In the genomic region with DNA sequence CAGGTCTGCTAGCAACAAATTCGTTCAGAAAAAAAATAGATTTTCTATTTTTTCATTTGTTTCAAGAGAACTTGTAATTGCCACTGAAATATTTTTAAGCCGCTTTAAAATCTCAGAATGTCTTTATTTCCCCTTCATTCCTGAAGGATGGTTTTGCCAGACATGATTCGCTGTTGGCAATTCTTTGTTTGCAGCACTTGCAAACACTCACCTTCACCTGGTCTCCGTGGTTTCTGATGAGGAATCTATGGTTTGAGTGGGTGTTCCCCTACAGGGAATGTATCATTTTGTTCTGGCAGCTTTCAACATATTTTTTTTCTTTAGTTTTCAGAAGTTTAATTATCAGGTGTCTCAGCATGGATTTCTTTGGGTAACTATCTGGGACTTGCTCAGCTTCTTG, we compare ENCODE assay signal across 23 cellular contexts. TPM values are rescaled to one million over a fixed set of nuclear protein-coding genes. Genes with fewer than 3 reads are reported as not detected.
DNase-seq lines count a peak whose midpoint lies in the region; ATAC-seq, FAIRE-seq and TF ChIP-seq lines count a peak whose summit lies in the region.
"Had no signal": no experiment of that assay in that cellular context is flagged by ENCODE, and none has a peak within 500 bp of the region (broad histone marks: within the 10 kb centered on the region; RNA-seq: fewer than 3 reads in every experiment).

No MANE protein-coding gene starts in this region.

- no peak overlapping the region for H3K27ac ChIP-seq in PC-3 (ENCODE audit: low read length)
- H3K27ac ChIP-seq: BLaER1 treated with 17β-estradiol and CSF1 and Interleukin-3, amounts not matched to agents 10 nM and 100 nM; C4-2B had no signal

- no peak for ATAC-seq in PC-3
- no peak for ATAC-seq in GM21367 (IDR thresholded peaks at IDR 0.05; ENCODE audit: unreplicated experiment)
- ATAC-seq: CD8-positive, alpha-beta T cell had no signal

- H3K36me3 ChIP-seq in PC-3 (ENCODE audit: low read depth, low read length) (no peaks in the 10 kb centered on the region), bronchial epithelial cell (ENCODE audit: control insufficient read depth, insufficient read depth, low read length) (no peaks in the 10 kb centered on the region)
- H3K36me3 ChIP-seq: BLaER1 treated with 17β-estradiol and CSF1 and Interleukin-3, amounts not matched to agents 10 nM and 100 nM had no signal

- no peaks in the 10 kb centered on the region for H3K9me3 ChIP-seq in PC-3 (ENCODE audit: low read length)
- H3K9me3 ChIP-seq: BLaER1 treated with 17β-estradiol and CSF1 and Interleukin-3, amounts not matched to agents 10 nM and 100 nM; Caco-2 had no signal

- no TSS peak for BruUV-seq in PC-3 (replicated peaks; lab: Mats Ljungman, UMichigan)

- intact Hi-C loops in PC-3 (cut with micrococcal nuclease), result loop anchor here (2.0 kb wide), 1 partner anchor 49 kb away; no protein-coding TSS in a partner anchor

- no peak overlapping the region for H3K4me2 ChIP-seq in PC-3 (ENCODE audit: low read length)
- H3K4me2 ChIP-seq: BLaER1 treated with 17β-estradiol and CSF1 and Interleukin-3, amounts not matched to agents 10 nM and 100 nM had no signal

- POLR2A ChIA-PET in PC-3 (lab: Charles Lee; ENCODE audit: unreplicated experiment), result no interaction called here

- FAIRE-seq in bronchial epithelial cell (lab: Jason Lieb, UNC), result no peak
- FAIRE-seq: A204.1, D721Med, G401.6, GM12891, GM19239 had no signal

- CTCF ChIA-PET in PC-3 (lab: Charles Lee), result interaction anchor here (0.7 kb wide), 1 partner anchor 25 kb away, joined by 4 read pairs; no protein-coding TSS in a partner anchor

- no peaks in the 10 kb centered on the region for H3K79me2 ChIP-seq in PC-3 (ENCODE audit: low read length)

- H3K4me3 ChIP-seq in PC-3 (ENCODE audit: low read length) (no peak overlapping the region), bronchial epithelial cell (ENCODE audit: low read depth, low read length) (no peak overlapping the region)
- H3K4me3 ChIP-seq: BLaER1 treated with 17β-estradiol and CSF1 and Interleukin-3, amounts not matched to agents 10 nM and 100 nM had no signal

- TF ChIP-seq CTCF in PC-3 (conservative IDR thresholded peaks at IDR 0.05; ENCODE audit: low read depth, low read length) (no peak), bronchial epithelial cell (IDR thresholded peaks at IDR 0.05; ENCODE audit: insufficient read depth, low read length, severe bottlenecking) (no peak)

- DNase-seq in PC-3 (peak; percentile 28), bronchial epithelial cell (ENCODE audit: low read depth) (peak; percentile 32), iPS-NIHi7 (ENCODE audit: extremely low spot score) (peak; percentile 4), putamen (ENCODE audit: low spot score) (peak; percentile 44), NCI-H774 (lab: John Stamatoyannopoulos, UW) (no peak), AG20443 (ENCODE audit: low spot score) (no peak)
- DNase-seq: 8988T; ACHN; AML-193; Caco-2; Calu3; CD4-positive, alpha-beta T cell; CD8-positive, alpha-beta T cell; DMS79 treated with DMSO at 0.1 percent for 48 hours; GF-D8 had no signal

- H2AFZ ChIP-seq in PC-3 (ENCODE audit: low read length), result no peak overlapping the region

- H3K9me2 ChIP-seq in PC-3 (replicated peaks; ENCODE audit: low read length), result no peaks in the 10 kb centered on the region

- no peaks in the 10 kb centered on the region for H3K4me1 ChIP-seq in PC-3 (ENCODE audit: insufficient read depth, low read length)
- H3K4me1 ChIP-seq: BLaER1 treated with 17β-estradiol and CSF1 and Interleukin-3, amounts not matched to agents 10 nM and 100 nM; Caco-2 had no signal

- no peaks in the 10 kb centered on the region for H4K20me1 ChIP-seq in PC-3 (ENCODE audit: low read length)
- H4K20me1 ChIP-seq: BLaER1 treated with 17β-estradiol and CSF1 and Interleukin-3, amounts not matched to agents 10 nM and 100 nM had no signal

- H3K9ac ChIP-seq in PC-3 (ENCODE audit: low read length), result no peak overlapping the region
- H3K9ac ChIP-seq: BLaER1 treated with 17β-estradiol and CSF1 and Interleukin-3, amounts not matched to agents 10 nM and 100 nM had no signal

- H3K27me3 ChIP-seq in PC-3 (ENCODE audit: low read length) (no peaks in the 10 kb centered on the region), bronchial epithelial cell (ENCODE audit: control insufficient read depth, insufficient read depth, low read length) (peaks cover 2% of the 10 kb centered on the region)
- H3K27me3 ChIP-seq: BLaER1 treated with 17β-estradiol and CSF1 and Interleukin-3, amounts not matched to agents 10 nM and 100 nM had no signal

- H3F3A ChIP-seq in PC-3 (ENCODE audit: low read length, unreplicated experiment), result no peaks in the 10 kb centered on the region

RNA-seq across cellular contexts. Expression of gene CBX4, which starts 36.3 kb away (rescaled TPM):
- total RNA-seq in PC-3 (2014; rRNA removed), result 53.5 and 75.4 TPM in 2 replicates
- 43.4 and 86.8 TPM in 2 replicates for total RNA-seq in bronchial epithelial cell

Comparison
In these comparisons a context has a peak if more than half of its experiments do, and no peak if none do; other contexts are left out.
1. DNase-seq: peak in PC-3 (single experiment), bronchial epithelial cell (single experiment), iPS-NIHi7 (single experiment) and putamen (single experiment); none in NCI-H774 (single experiment) and AG20443 (single experiment).